In genomic region chr21:16084776-16085364, GRCh38 we compare ENCODE assay signal across 14 cellular contexts.
DNase-seq lines count a peak whose midpoint lies in the region.
"Had no signal": no experiment of that assay in that cellular context is flagged by ENCODE, and none has a peak within 500 bp of the region (broad histone marks: within the 10 kb centered on the region; RNA-seq: fewer than 3 reads in every experiment).

No MANE protein-coding gene starts in this region.

- peak; percentile 40 for DNase-seq in COLO829 (ENCODE audit: low spot score)
- peak; percentile 35 for DNase-seq in SK-N-DZ (ENCODE audit: low spot score)
- peak; percentile 22 for DNase-seq in glomerular visceral epithelial cell (ENCODE audit: extremely low spot score)
- peak; percentile 81 for DNase-seq in putamen (ENCODE audit: low spot score)
- no peak for DNase-seq in NCI-H2029 (lab: John Stamatoyannopoulos, UW)
- no peak for DNase-seq in COLO668 (lab: John Stamatoyannopoulos, UW; ENCODE audit: unreplicated experiment)
- DNase-seq in dermis blood vessel endothelial cell, result no peak
- no peak for DNase-seq in islet precursor cell
- DNase-seq: activated CD4-positive, alpha-beta T cell treated with anti-CD3 and anti-CD28 coated beads, Interleukin-2, amount 50 U/mL, for 4 hours; CD8-positive, alpha-beta T cell; KG1; left lung; RPMI8226; stimulated activated CD4-positive, alpha-beta T cell treated with anti-CD3 and anti-CD28 coated beads, Interleukin-1b, Interleukin-23, amount 100 ng/mL, for 48 hours had no signal

Comparison
In these comparisons a context has a peak if more than half of its experiments do, and no peak if none do; other contexts are left out.
1. DNase-seq: peak in COLO829 (single experiment), SK-N-DZ (single experiment), glomerular visceral epithelial cell (single experiment) and putamen (single experiment); none in NCI-H2029 (single experiment), COLO668 (single experiment), dermis blood vessel endothelial cell (single experiment) and islet precursor cell (single experiment).